Comparison of ENCODE assay signal across 10 cellular contexts in the genomic region with DNA sequence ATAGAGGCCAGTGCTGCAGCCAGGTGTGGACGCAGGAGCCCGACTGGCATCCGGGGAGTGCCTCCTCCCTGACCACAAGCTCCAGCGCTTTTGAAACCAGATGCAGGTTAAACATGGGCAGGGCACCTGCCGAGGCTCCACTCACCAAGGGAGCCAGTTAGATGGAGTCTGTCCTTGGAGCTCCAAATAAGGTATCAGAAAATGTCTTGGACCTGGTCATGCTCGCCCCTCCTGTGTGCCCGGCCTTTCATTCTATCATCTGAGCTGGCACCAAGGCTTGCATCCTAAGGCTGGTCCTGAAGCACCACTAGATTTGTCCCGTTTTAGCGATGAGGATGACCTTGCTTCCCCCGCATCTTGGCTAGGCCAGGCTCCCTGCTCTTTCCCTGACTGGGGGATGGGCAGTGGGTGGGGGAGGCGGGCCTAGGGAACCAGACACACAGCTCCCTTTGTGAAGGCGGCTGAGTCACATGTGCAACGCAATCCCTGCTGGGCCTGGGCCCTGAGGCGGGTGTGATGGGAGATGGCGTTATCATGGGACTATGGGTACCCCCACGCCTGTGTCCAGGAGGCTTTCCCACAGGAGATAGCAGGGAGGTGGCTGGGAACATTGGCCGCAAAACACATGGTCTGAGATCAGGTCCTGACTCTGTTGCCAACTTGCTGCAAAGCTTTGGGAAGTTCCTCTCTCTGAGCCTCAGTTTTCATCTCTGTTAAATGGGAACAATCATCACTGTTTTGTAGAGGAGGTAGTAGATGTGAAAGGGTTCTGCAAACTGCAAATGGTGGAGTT. TPM values are rescaled to one million over a fixed set of nuclear protein-coding genes. Genes with fewer than 3 reads are reported as not detected.
DNase-seq lines count a peak whose midpoint lies in the region; ATAC-seq and TF ChIP-seq lines count a peak whose summit lies in the region.
"Had no signal": no experiment of that assay in that cellular context is flagged by ENCODE, and none has a peak within 500 bp of the region (broad histone marks: within the 10 kb centered on the region; RNA-seq: fewer than 3 reads in every experiment).

No MANE protein-coding gene starts in this region.

- ATAC-seq in GM23338 (peak; percentile 26), GM21576 (IDR thresholded peaks at IDR 0.05; ENCODE audit: unreplicated experiment) (no peak), GM18873 (IDR thresholded peaks at IDR 0.05; ENCODE audit: low FRiP score, unreplicated experiment) (no peak), GM18519 (IDR thresholded peaks at IDR 0.05; ENCODE audit: low FRiP score, unreplicated experiment) (no peak)
- ATAC-seq in stimulated activated naive B cell treated with anti-CD40 and anti-IgM and Interleukin-4, amounts not matched to agents 10 μg/mL and 1 μg/mL and 100 μg/mL, for 72 hours (replicated peaks), result no peak

- no peaks in the 10 kb centered on the region for H4K20me1 ChIP-seq in GM23338 (replicated peaks; ENCODE audit: insufficient read depth)

- peaks cover 22% of the 10 kb centered on the region for H3K27me3 Mint-ChIP-seq in GM23338 (ENCODE audit: insufficient read depth, low read depth, poor library complexity)
- H3K27me3 Mint-ChIP-seq in stimulated activated naive B cell treated with anti-CD40 and anti-IgM and Interleukin-4, amounts not matched to agents 10 μg/mL and 1 μg/mL and 100 μg/mL, for 72 hours, result peaks cover 31 to 43% of the 10 kb centered on the region in 2 donors

- H3K27me3 ChIP-seq in GM23338 (ENCODE audit: insufficient read depth), result no peaks in the 10 kb centered on the region

- no peaks in the 10 kb centered on the region for H3K36me3 ChIP-seq in GM23338 (ENCODE audit: insufficient read depth)

- peaks cover 62% of the 10 kb centered on the region for H3K4me1 Mint-ChIP-seq in GM23338
- H3K4me1 Mint-ChIP-seq in stimulated activated naive B cell treated with anti-CD40 and anti-IgM and Interleukin-4, amounts not matched to agents 10 μg/mL and 1 μg/mL and 100 μg/mL, for 72 hours, result peaks cover 8 to 15% of the 10 kb centered on the region in 2 donors

- no peaks in the 10 kb centered on the region for H3K79me2 ChIP-seq in GM23338 (replicated peaks; ENCODE audit: insufficient read depth)

- no peak overlapping the region for H3K4me3 ChIP-seq in GM23338

- H2AFZ ChIP-seq in GM23338, result peak overlapping the region; percentile 76; the same call in 1 of the 2 replicates

- no peak overlapping the region for H3K27ac ChIP-seq in GM23338 (ENCODE audit: low read depth)

- H3K4me2 ChIP-seq in GM23338, result no peak overlapping the region

- no peaks in the 10 kb centered on the region for H3F3A ChIP-seq in GM23338 (replicated peaks; ENCODE audit: low read depth)

- no peaks in the 10 kb centered on the region for H3K36me3 Mint-ChIP-seq in GM23338 (ENCODE audit: low read depth)
- H3K36me3 Mint-ChIP-seq in stimulated activated naive B cell treated with anti-CD40 and anti-IgM and Interleukin-4, amounts not matched to agents 10 μg/mL and 1 μg/mL and 100 μg/mL, for 72 hours, result no peaks in the 10 kb centered on the region

- H3K27ac Mint-ChIP-seq in GM23338, result peak overlapping the region; percentile 32; the same call in 1 of the 2 replicates
- H3K27ac Mint-ChIP-seq in stimulated activated naive B cell treated with anti-CD40 and anti-IgM and Interleukin-4, amounts not matched to agents 10 μg/mL and 1 μg/mL and 100 μg/mL, for 72 hours, result no peak overlapping the region

- no peak overlapping the region for H3K4me3 Mint-ChIP-seq in GM23338
- H3K4me3 Mint-ChIP-seq in stimulated activated naive B cell treated with anti-CD40 and anti-IgM and Interleukin-4, amounts not matched to agents 10 μg/mL and 1 μg/mL and 100 μg/mL, for 72 hours, result no peak overlapping the region

- no peaks in the 10 kb centered on the region for H3K9me3 Mint-ChIP-seq in GM23338
- no peaks in the 10 kb centered on the region for H3K9me3 Mint-ChIP-seq in stimulated activated naive B cell treated with anti-CD40 and anti-IgM and Interleukin-4, amounts not matched to agents 10 μg/mL and 1 μg/mL and 100 μg/mL, for 72 hours

- H3K9me2 ChIP-seq in GM23338 (ENCODE audit: insufficient read depth), result no peaks in the 10 kb centered on the region

- H3K4me1 ChIP-seq in GM23338 (ENCODE audit: insufficient read depth), result 0 out of 2 replicates have a peak, but pooled peaks cover 5% of the 10 kb centered on the region

- TF ChIP-seq CTCF in GM23338 (conservative IDR thresholded peaks at IDR 0.05; ENCODE audit: low read depth in 2 of 2), result no peak

- peak; percentile 57 for DNase-seq in GM23338 (ENCODE audit: low spot score)
- peak; percentile 93 for DNase-seq in RPMI8226
- DNase-seq in foreskin melanocyte, result peak; percentile 95
- DNase-seq in renal cortical epithelial cell (ENCODE audit: low read depth), result peak; percentile 84
- no peak for DNase-seq in stimulated activated naive B cell treated with anti-CD40 and anti-IgM and Interleukin-4, amounts not matched to agents 10 μg/mL and 1 μg/mL and 100 μg/mL, for 72 hours
- DNase-seq: NCI-H524; stimulated activated CD4-positive, alpha-beta T cell treated with anti-CD3 and anti-CD28 coated beads, Interleukin-1b, Interleukin-23, amount 100 ng/mL, for 48 hours had no signal

TF ChIP-seq in GM23338, 12 proteins besides CTCF, POLR2A, EP300 and RAD21:
- TF ChIP-seq ZNF114 (CRISPR knock-in tag; IDR thresholded peaks at IDR 0.05), result no peak
- TF ChIP-seq NANOG (IDR thresholded peaks at IDR 0.05; ENCODE audit: borderline replicate concordance), result no peak
- TF ChIP-seq CREB1 (CRISPR knock-in tag; IDR thresholded peaks at IDR 0.05; ENCODE audit: low read depth), result no peak
- no peak for TF ChIP-seq POLR2AphosphoS5 (IDR thresholded peaks at IDR 0.05; ENCODE audit: low read depth)
- TF ChIP-seq STAT1 (IDR thresholded peaks at IDR 0.05; ENCODE audit: unreplicated experiment), result no peak
- TF ChIP-seq, protein P1, sequence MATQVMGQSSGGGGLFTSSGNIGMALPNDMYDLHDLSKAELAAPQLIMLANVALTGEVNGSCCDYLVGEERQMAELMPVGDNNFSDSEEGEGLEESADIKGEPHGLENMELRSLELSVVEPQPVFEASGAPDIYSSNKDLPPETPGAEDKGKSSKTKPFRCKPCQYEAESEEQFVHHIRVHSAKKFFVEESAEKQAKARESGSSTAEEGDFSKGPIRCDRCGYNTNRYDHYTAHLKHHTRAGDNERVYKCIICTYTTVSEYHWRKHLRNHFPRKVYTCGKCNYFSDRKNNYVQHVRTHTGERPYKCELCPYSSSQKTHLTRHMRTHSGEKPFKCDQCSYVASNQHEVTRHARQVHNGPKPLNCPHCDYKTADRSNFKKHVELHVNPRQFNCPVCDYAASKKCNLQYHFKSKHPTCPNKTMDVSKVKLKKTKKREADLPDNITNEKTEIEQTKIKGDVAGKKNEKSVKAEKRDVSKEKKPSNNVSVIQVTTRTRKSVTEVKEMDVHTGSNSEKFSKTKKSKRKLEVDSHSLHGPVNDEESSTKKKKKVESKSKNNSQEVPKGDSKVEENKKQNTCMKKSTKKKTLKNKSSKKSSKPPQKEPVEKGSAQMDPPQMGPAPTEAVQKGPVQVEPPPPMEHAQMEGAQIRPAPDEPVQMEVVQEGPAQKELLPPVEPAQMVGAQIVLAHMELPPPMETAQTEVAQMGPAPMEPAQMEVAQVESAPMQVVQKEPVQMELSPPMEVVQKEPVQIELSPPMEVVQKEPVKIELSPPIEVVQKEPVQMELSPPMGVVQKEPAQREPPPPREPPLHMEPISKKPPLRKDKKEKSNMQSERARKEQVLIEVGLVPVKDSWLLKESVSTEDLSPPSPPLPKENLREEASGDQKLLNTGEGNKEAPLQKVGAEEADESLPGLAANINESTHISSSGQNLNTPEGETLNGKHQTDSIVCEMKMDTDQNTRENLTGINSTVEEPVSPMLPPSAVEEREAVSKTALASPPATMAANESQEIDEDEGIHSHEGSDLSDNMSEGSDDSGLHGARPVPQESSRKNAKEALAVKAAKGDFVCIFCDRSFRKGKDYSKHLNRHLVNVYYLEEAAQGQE (IDR thresholded peaks at IDR 0.05; ENCODE audit: unreplicated experiment), result no peak
- TF ChIP-seq ZNF331 (CRISPR knock-in tag; IDR thresholded peaks at IDR 0.05; ENCODE audit: low read depth), result no peak
- TF ChIP-seq EZH2phosphoT487 (IDR thresholded peaks at IDR 0.05; ENCODE audit: unreplicated experiment), result no peak
- no peak for TF ChIP-seq EZH2 (IDR thresholded peaks at IDR 0.05; ENCODE audit: low read depth, unreplicated experiment)
- no peak for TF ChIP-seq JUNB (IDR thresholded peaks at IDR 0.05; ENCODE audit: unreplicated experiment)
- TF ChIP-seq, protein P2, sequence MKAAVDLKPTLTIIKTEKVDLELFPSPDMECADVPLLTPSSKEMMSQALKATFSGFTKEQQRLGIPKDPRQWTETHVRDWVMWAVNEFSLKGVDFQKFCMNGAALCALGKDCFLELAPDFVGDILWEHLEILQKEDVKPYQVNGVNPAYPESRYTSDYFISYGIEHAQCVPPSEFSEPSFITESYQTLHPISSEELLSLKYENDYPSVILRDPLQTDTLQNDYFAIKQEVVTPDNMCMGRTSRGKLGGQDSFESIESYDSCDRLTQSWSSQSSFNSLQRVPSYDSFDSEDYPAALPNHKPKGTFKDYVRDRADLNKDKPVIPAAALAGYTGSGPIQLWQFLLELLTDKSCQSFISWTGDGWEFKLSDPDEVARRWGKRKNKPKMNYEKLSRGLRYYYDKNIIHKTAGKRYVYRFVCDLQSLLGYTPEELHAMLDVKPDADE (IDR thresholded peaks at IDR 0.05), result no peak

RNA-seq across cellular contexts. Expression of a gene that starts 5.0 kb away (rescaled TPM):
- 0.12 and 0.14 TPM in 2 replicates for total RNA-seq in GM23338 (2014; rRNA removed; shearing (Covaris generic))
- polyA plus RNA-seq in GM23338 (2016; fragmentation: Nextera tagmentation; extraction: Ambion mirVana), result 0.09 and 0.47 TPM in 2 replicates
- total RNA-seq in renal cortical epithelial cell, result 38.9 and 305 TPM in 2 replicates

RNA-seq across cellular contexts. Expression of a gene that starts 44.7 kb away (rescaled TPM):
- not detected in 2 replicates for total RNA-seq in GM23338 (2014; rRNA removed; shearing (Covaris generic))
- polyA plus RNA-seq in GM23338 (2016; fragmentation: Nextera tagmentation; extraction: Ambion mirVana), result not detected in 2 replicates
- total RNA-seq in renal cortical epithelial cell, result not detected in 2 replicates

Comparison
In these comparisons a context has a peak if more than half of its experiments do, and no peak if none do; other contexts are left out.
1. RNA of a gene that starts 5.0 kb away (total RNA-seq): 38.9 to 305 TPM in renal cortical epithelial cell; 0.12 to 0.14 TPM in GM23338; every median in the first group is over 10 times any median in the second.